28 cellular contexts compared by ENCODE assay signal in the genomic region with DNA sequence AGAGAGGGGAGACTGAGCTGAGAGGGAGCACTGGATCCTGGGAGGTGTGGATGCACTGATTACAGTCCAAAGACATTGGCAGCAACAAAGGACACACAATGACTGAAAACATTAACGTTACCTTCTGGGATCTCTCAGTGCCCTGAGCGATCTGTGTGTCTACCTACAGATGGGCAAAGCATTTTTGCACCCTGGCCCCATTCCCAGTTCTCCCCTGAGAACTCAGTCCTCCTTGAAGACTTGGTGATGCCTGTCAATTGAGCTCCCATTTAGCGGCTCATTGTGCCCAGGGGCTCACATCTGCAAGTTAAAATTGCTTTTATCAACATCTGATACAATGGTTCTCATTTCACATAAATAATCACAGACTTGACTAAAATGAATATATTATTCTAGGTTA.
DNase-seq lines count a peak whose midpoint lies in the region; ATAC-seq and TF ChIP-seq lines count a peak whose summit lies in the region.
"Had no signal": no experiment of that assay in that cellular context is flagged by ENCODE, and none has a peak within 500 bp of the region (broad histone marks: within the 10 kb centered on the region; RNA-seq: fewer than 3 reads in every experiment).

No MANE protein-coding gene starts in this region.

- POLR2A ChIA-PET in IMR-90 (lab: Charles Lee; ENCODE audit: unreplicated experiment) (no interaction called here), RWPE1 (lab: Yijun Ruan, JAX; ENCODE audit: low non-redundant PET) (no interaction called here)

- no peaks in the 10 kb centered on the region for H4K20me1 ChIP-seq in IMR-90 (ENCODE audit: insufficient read depth, low read length)

- H3K18ac ChIP-seq in IMR-90 (ENCODE audit: low read depth, low read length): no peak overlapping the region

- H3K36me3 Mint-ChIP-seq in nephron progenitor cell (ENCODE audit: low read depth): peaks cover 5% of the 10 kb centered on the region

- peak overlapping the region; percentile 72 for H4K91ac ChIP-seq in IMR-90 (ENCODE audit: insufficient read depth, low read depth, low read length)

- no peak for TF ChIP-seq CTCF in IMR-90 (conservative IDR thresholded peaks at IDR 0.05; ENCODE audit: low read depth, low read length)
- TF ChIP-seq CTCF in nephron progenitor cell (IDR thresholded peaks at IDR 0.05): no peak
- TF ChIP-seq CTCF in RWPE1 (conservative IDR thresholded peaks at IDR 0.05; ENCODE audit: low read depth): no peak

- peak overlapping the region; percentile 78; the same call in 2 of the 3 replicates for H2BK15ac ChIP-seq in IMR-90 (ENCODE audit: low read depth, low read length)

- peaks cover 33% of the 10 kb centered on the region for H3K9me1 ChIP-seq in IMR-90 (ENCODE audit: insufficient read depth, low read length)

- H2AK5ac ChIP-seq in IMR-90 (ENCODE audit: low read depth, low read length): peak overlapping the region; percentile 88

- TSS peak; percentile 64 for BruUV-seq in IMR-90 (replicated peaks; lab: Mats Ljungman, UMichigan)

- no peak overlapping the region for H3K9ac ChIP-seq in IMR-90 (ENCODE audit: low read depth, low read length)

- dilution Hi-C loops in IMR-90 (cut with HindIII; ENCODE audit: low sequenced_read_pairs, unreplicated experiment): no loop called here

- peaks cover 63% of the 10 kb centered on the region for H3K4me1 Mint-ChIP-seq in nephron progenitor cell
- H3K4me1 Mint-ChIP-seq: immature natural killer cell had no signal

- peak overlapping the region; percentile 49 for H3K4ac ChIP-seq in IMR-90 (ENCODE audit: low read depth, low read length)

- peaks cover 3 to 20% of the 10 kb centered on the region in 2 experiments; a peak in 2 of 4 replicates for H3K79me1 ChIP-seq in IMR-90 (ENCODE audit: low read depth in 1 of 2, low read length in 2 of 2)

- no peak overlapping the region for H3K4me3 ChIP-seq in IMR-90 (ENCODE audit: insufficient read depth, low read depth, low read length)
- H3K4me3 ChIP-seq: PC-9, right lobe of liver had no signal

- CTCF ChIA-PET in IMR-90 (lab: Yijun Ruan, JAX) (interaction anchor here (0.6 kb wide), 1 partner anchor 182 kb away, joined by 5 read pairs; no protein-coding TSS in a partner anchor), RWPE1 (lab: Yijun Ruan, JAX) (interaction anchor here (0.6 kb wide), 1 partner anchor 14 kb away, joined by 3 read pairs; no protein-coding TSS in a partner anchor)

- peaks cover 3% of the 10 kb centered on the region; the same call in 1 of the 2 replicates for H3K36me3 ChIP-seq in IMR-90 (ENCODE audit: control insufficient read depth, insufficient read depth, low read length)
- H3K36me3 ChIP-seq: right lobe of liver had no signal

- peaks cover 30% of the 10 kb centered on the region for H3K4me1 ChIP-seq in IMR-90 (ENCODE audit: control insufficient read depth, insufficient read depth, low read length)

- no peak overlapping the region for H3K23ac ChIP-seq in IMR-90 (ENCODE audit: low read depth, low read length)

- peak overlapping the region; percentile 15; the same call in 1 of the 2 replicates for H4K5ac ChIP-seq in IMR-90 (ENCODE audit: low read depth, low read length)

- H3K27ac ChIP-seq in IMR-90 (ENCODE audit: insufficient read depth, low read length) (no peak overlapping the region), cingulate gyrus (ENCODE audit: low read depth, low read length) (peak overlapping the region; percentile 86), temporal lobe (ENCODE audit: low read depth, low read length) (peak overlapping the region; percentile 89), RWPE1 (no peak overlapping the region)
- H3K27ac ChIP-seq: HL-60, PC-9, right lobe of liver had no signal

- ATAC-seq in IMR-90 (ENCODE audit: low read depth) (no peak), HG03342 (IDR thresholded peaks at IDR 0.05; ENCODE audit: unreplicated experiment) (no peak)
- ATAC-seq: right lobe of liver, Right ventricle myocardium inferior had no signal

- no peak overlapping the region for H3K56ac ChIP-seq in IMR-90 (ENCODE audit: extremely low read depth, insufficient read depth, low read length)

- H2BK20ac ChIP-seq in IMR-90 (ENCODE audit: low read depth, low read length): peak overlapping the region; percentile 59

- peak overlapping the region; percentile 22; the same call in 1 of the 2 replicates for H3K14ac ChIP-seq in IMR-90 (replicated peaks; ENCODE audit: low read depth, low read length)

- no peak for TF ChIP-seq RAD21 in IMR-90 (IDR thresholded peaks at IDR 0.05; ENCODE audit: low read length)

- no peak overlapping the region for H2AK9ac ChIP-seq in IMR-90 (replicated peaks; ENCODE audit: low read depth, low read length, poor library complexity)

- no peaks in the 10 kb centered on the region for H3K27me3 Mint-ChIP-seq in nephron progenitor cell (ENCODE audit: low read depth, poor library complexity)
- H3K27me3 Mint-ChIP-seq: activated CD4-positive, alpha-beta memory T cell treated with anti-CD3 and anti-CD28 coated beads, Interleukin-2, amount 10 ng/mL, durations not matched to agents 7 days and 5 days; B cell; CD4-positive, alpha-beta memory T cell had no signal

- in situ Hi-C loops in IMR-90 (cut with MboI; ENCODE audit: low sequenced_read_pairs): no loop called here

- peak overlapping the region; percentile 60 for H2AFZ ChIP-seq in IMR-90 (replicated peaks; ENCODE audit: low read length, poor library complexity)
- H2AFZ ChIP-seq: PC-9 had no signal

- WGBS in IMR-90 (ENCODE audit: extremely low coverage in 2 of 2, insufficient read length in 1 of 2), 2 experiments: 91% methylated on average over 2 of the region's 3 CpGs; no CpG with 5 or more reads in 1 of the 2 experiments

- H4K8ac ChIP-seq in IMR-90 (ENCODE audit: low read depth in 2 of 2, low read length in 2 of 2): peak overlapping the region in 1 of 2 experiments; percentile 43; a peak in 2 of 4 replicates

- H3K9me3 Mint-ChIP-seq in nephron progenitor cell: no peaks in the 10 kb centered on the region
- H3K9me3 Mint-ChIP-seq: activated CD4-positive, alpha-beta memory T cell treated with anti-CD3 and anti-CD28 coated beads, Interleukin-2, amount 10 ng/mL, durations not matched to agents 7 days and 5 days; activated T-helper 1 cell treated with anti-CD3 and anti-CD28 coated beads, Interleukin-12 subunit alpha, Interleukin-12 subunit beta, Interleukin-2, Interleukin-4 antibody, amounts not matched to agents 30 ng/mL and 10 ng/mL and 1 ng/mL, durations not matched to agents 14 hours and 24 hours and 36 hours; CD4-positive, alpha-beta memory T cell; immature natural killer cell had no signal

- H3K27me3 ChIP-seq in IMR-90 (ENCODE audit: control insufficient read depth, insufficient read depth, low read length): no peaks in the 10 kb centered on the region
- H3K27me3 ChIP-seq: right lobe of liver had no signal

- peak overlapping the region; percentile 57 for H2BK120ac ChIP-seq in IMR-90 (ENCODE audit: low read depth, low read length)

- TF ChIP-seq POLR2A in IMR-90 (IDR thresholded peaks at IDR 0.05; ENCODE audit: low read depth, low read length): no peak

- H3K27ac Mint-ChIP-seq in nephron progenitor cell: peak overlapping the region; percentile 59
- H3K27ac Mint-ChIP-seq: activated CD4-positive, alpha-beta memory T cell treated with anti-CD3 and anti-CD28 coated beads, Interleukin-2, amount 10 ng/mL, durations not matched to agents 7 days and 5 days; activated T-helper 1 cell treated with anti-CD3 and anti-CD28 coated beads, Interleukin-12 subunit alpha, Interleukin-12 subunit beta, Interleukin-2, Interleukin-4 antibody, amounts not matched to agents 30 ng/mL and 10 ng/mL and 1 ng/mL, durations not matched to agents 14 hours and 24 hours and 36 hours; B cell; CD4-positive, alpha-beta memory T cell; immature natural killer cell had no signal

- DNase-seq in IMR-90 (no peak), nephron progenitor cell (no peak), AG08395 (ENCODE audit: low spot score) (no peak), RWPE1 (ENCODE audit: low spot score) (no peak)
- no peak for DNase-seq in activated CD4-positive, alpha-beta T cell treated with anti-CD3 and anti-CD28 coated beads for 4 hours
- DNase-seq: activated CD4-positive, alpha-beta memory T cell treated with anti-CD3 and anti-CD28 coated beads, Interleukin-2, amount 10 ng/mL, durations not matched to agents 7 days and 5 days; activated CD4-positive, CD25-positive, alpha-beta regulatory T cell treated with anti-CD3 and anti-CD28 coated beads, Interleukin-2, amount 50 U/mL, for 72 hours; activated CD8-positive, alpha-beta memory T cell treated with anti-CD3 and anti-CD28 coated beads, Interleukin-2, amount 50 U/mL, for 4 hours; activated naive CD4-positive, alpha-beta T cell treated with anti-CD3 and anti-CD28 coated beads, Interleukin-2, amount 50 U/mL, for 16 hours; CD4-positive, alpha-beta memory T cell; effector CD4-positive, alpha-beta T cell; immature natural killer cell; KG1; NCI-H1092 treated with DMSO at 0.1 percent for 48 hours; NCI-H187; NCI-H69; PC-9; posterior cingulate gyrus; right lobe of liver; stimulated activated CD4-positive, alpha-beta T cell treated with anti-CD3 and anti-CD28 coated beads, Interleukin-2, amount 100 ng/mL, for 48 hours; T-helper 2 cell had no signal

- intact Hi-C loops in IMR-90 (cut with micrococcal nuclease): loop anchor here (5.0 kb wide), 2 partner anchors 47 to 62 kb away; no protein-coding TSS in a partner anchor

- H2BK5ac ChIP-seq in IMR-90 (ENCODE audit: low read depth, low read length, poor library complexity, severe bottlenecking): peak overlapping the region; percentile 59

- H3K9me3 ChIP-seq in IMR-90 (ENCODE audit: control insufficient read depth, insufficient read depth, low read length): no peaks in the 10 kb centered on the region
- H3K9me3 ChIP-seq: right lobe of liver had no signal

- no peak overlapping the region for H3K4me2 ChIP-seq in IMR-90 (ENCODE audit: low read depth, low read length)
- H3K4me2 ChIP-seq: PC-9 had no signal

- H3K4me3 Mint-ChIP-seq in nephron progenitor cell: no peak overlapping the region
- H3K4me3 Mint-ChIP-seq: activated CD4-positive, alpha-beta memory T cell treated with anti-CD3 and anti-CD28 coated beads, Interleukin-2, amount 10 ng/mL, durations not matched to agents 7 days and 5 days; activated T-helper 1 cell treated with anti-CD3 and anti-CD28 coated beads, Interleukin-12 subunit alpha, Interleukin-12 subunit beta, Interleukin-2, Interleukin-4 antibody, amounts not matched to agents 30 ng/mL and 10 ng/mL and 1 ng/mL, durations not matched to agents 14 hours and 24 hours and 36 hours; B cell; CD4-positive, alpha-beta memory T cell; immature natural killer cell had no signal

TF ChIP-seq in IMR-90, 13 proteins besides CTCF, POLR2A, EP300 and RAD21 (continues in another document):
- TF ChIP-seq CEBPB (IDR thresholded peaks at IDR 0.05; ENCODE audit: low read depth, low read length) (no peak), ELK1 (IDR thresholded peaks at IDR 0.05; ENCODE audit: borderline replicate concordance, low read depth, low read length) (no peak)

Comparison
In these comparisons a context has a peak if more than half of its experiments do, and no peak if none do; other contexts are left out.
1. H3K27ac ChIP-seq: peak in cingulate gyrus (single experiment) and temporal lobe (single experiment); none in IMR-90 (single experiment) and RWPE1 (single experiment).